Comparison of ENCODE assay signal across 21 cellular contexts in the genomic region with DNA sequence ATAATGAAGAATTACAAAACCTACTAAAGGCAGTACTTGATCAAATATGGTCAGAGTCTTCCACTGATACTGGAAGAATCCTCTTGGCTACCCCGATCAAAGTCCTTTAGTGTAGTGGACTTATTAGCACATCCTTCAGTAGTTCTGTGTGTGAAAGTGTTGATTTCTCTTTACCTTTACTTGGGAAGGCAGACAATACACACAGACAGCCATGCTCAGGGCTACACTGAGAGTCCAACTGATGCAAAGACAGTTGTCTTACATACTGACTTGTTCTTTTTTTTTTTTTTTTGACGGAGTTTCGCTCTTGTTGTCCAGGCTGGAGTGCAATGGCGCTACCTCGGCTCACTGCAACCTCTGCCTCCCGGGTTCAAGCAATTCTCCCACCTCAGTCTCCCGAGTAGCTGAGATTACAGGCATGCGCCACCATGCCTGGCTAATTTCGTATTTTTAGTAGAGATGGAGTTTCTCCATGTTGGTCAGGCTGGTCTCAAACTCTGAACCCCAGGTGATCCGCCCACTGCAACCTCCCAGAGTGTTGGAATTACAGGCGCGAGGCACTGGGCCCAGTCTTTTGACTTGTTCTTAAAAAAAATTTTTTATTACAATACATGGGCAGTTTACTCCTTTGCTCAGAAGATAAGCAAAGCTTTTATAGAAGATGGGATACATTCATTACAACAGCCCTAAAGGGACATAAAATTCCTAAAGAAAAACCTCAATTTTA.
"Had no signal": no experiment of that assay in that cellular context is flagged by ENCODE, and none has a peak within 500 bp of the region (broad histone marks: within the 10 kb centered on the region; RNA-seq: fewer than 3 reads in every experiment).

No MANE protein-coding gene starts in this region.

- DNase-seq: activated CD4-positive, alpha-beta memory T cell treated with anti-CD3 and anti-CD28 coated beads, Interleukin-2, amount 10 ng/mL, durations not matched to agents 7 days and 5 days; activated CD4-positive, alpha-beta T cell treated with anti-CD3 and anti-CD28 coated beads for 48 hours; activated CD4-positive, CD25-positive, alpha-beta regulatory T cell; activated effector memory CD4-positive, alpha-beta T cell treated with anti-CD3 and anti-CD28 coated beads, Interleukin-2, amount 50 U/mL, for 16 hours; activated T-cell treated with anti-CD3 and anti-CD28 coated beads, Interleukin-2, amount 50 U/mL, for 24 hours; cerebellar nuclear complex; effector CD8-positive, alpha-beta T cell; gastrocnemius medialis; heart right ventricle; mesendoderm; naive thymus-derived CD4-positive, alpha-beta T cell; nucleus accumbens; sigmoid colon; stimulated activated CD4-positive, alpha-beta T cell treated with anti-CD3 and anti-CD28 coated beads, Interleukin-4, amount 100 ng/mL, for 4 hours; stimulated activated naive CD4-positive, alpha-beta T cell; T-cell; T-helper 9 cell; thyroid gland had no signal

- H3K4me3 ChIP-seq: breast epithelium, gastrocnemius medialis, heart right ventricle, sigmoid colon, thyroid gland had no signal

- H3K27ac Mint-ChIP-seq: activated CD4-positive, alpha-beta memory T cell treated with anti-CD3 and anti-CD28 coated beads, Interleukin-2, amount 10 ng/mL, durations not matched to agents 7 days and 5 days; activated T-cell treated with anti-CD3 and anti-CD28 coated beads, Interleukin-2, amount 50 U/mL, for 24 hours; T-cell had no signal

- H3K9me3 Mint-ChIP-seq: activated CD4-positive, alpha-beta memory T cell treated with anti-CD3 and anti-CD28 coated beads, Interleukin-2, amount 10 ng/mL, durations not matched to agents 7 days and 5 days; activated naive CD4-positive, alpha-beta T cell treated with anti-CD3 and anti-CD28 coated beads, Interleukin-2, amount 50 U/mL, for 24 hours; activated T-cell treated with anti-CD3 and anti-CD28 coated beads, Interleukin-2, amount 50 U/mL, for 24 hours; T-cell had no signal

- H3K4me3 Mint-ChIP-seq: activated CD4-positive, alpha-beta memory T cell treated with anti-CD3 and anti-CD28 coated beads, Interleukin-2, amount 10 ng/mL, durations not matched to agents 7 days and 5 days; activated naive CD4-positive, alpha-beta T cell treated with anti-CD3 and anti-CD28 coated beads, Interleukin-2, amount 50 U/mL, for 24 hours; activated T-cell treated with anti-CD3 and anti-CD28 coated beads, Interleukin-2, amount 50 U/mL, for 24 hours; naive thymus-derived CD4-positive, alpha-beta T cell; T-cell had no signal

- H3K9me3 ChIP-seq: breast epithelium, gastrocnemius medialis, heart right ventricle, sigmoid colon, thyroid gland had no signal

- H3K36me3 ChIP-seq: breast epithelium, gastrocnemius medialis, heart right ventricle, sigmoid colon, thyroid gland had no signal

- ATAC-seq: esophagus mucosa; gastrocnemius medialis; heart right ventricle; naive thymus-derived CD4-positive, alpha-beta T cell; T-cell had no signal

- H3K27ac ChIP-seq: breast epithelium, thyroid gland had no signal

- H3K36me3 Mint-ChIP-seq: activated naive CD4-positive, alpha-beta T cell treated with anti-CD3 and anti-CD28 coated beads, Interleukin-2, amount 50 U/mL, for 24 hours; T-cell had no signal

- H3K27me3 ChIP-seq: breast epithelium, gastrocnemius medialis, heart right ventricle, sigmoid colon, thyroid gland had no signal
